ENCODE assay signal across 2 cellular contexts in the genomic region with DNA sequence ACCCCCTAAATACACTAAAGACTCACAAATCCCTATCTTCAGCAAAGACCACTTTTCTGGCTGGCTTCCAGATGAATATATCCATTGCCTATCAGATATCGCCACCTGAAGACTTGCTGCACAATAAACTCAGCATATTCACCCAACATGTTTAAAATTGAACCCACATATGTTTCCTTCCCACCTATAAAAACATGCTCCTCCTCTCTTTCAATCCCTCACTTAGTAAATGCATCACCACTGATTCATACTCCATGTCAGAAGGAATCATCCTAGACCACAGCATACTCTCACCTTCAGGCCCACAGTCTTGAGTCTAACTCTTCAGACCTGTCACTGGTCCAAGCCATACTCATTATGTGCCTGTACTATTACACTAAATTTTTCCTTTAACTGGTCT.
TF ChIP-seq lines count a peak whose summit lies in the region.

No MANE protein-coding gene starts in this region.

TF ChIP-seq in HepG2, 621 proteins besides CTCF, POLR2A, EP300 and RAD21:
- no peak for TF ChIP-seq KLF6 (CRISPR knock-in tag; IDR thresholded peaks at IDR 0.05)
- no peak for TF ChIP-seq RAD51 (IDR thresholded peaks at IDR 0.05; ENCODE audit: borderline replicate concordance)
- TF ChIP-seq ZNF207 (IDR thresholded peaks at IDR 0.05; ENCODE audit: borderline replicate concordance), result no peak
- TF ChIP-seq SIN3A (IDR thresholded peaks at IDR 0.05; ENCODE audit: borderline replicate concordance, low read depth, low read length), result 0 out of 2 replicates have a peak, but pooled peaks have one; percentile 28
- no peak for TF ChIP-seq NCOR1 (IDR thresholded peaks at IDR 0.05; ENCODE audit: borderline replicate concordance, low read length)
- TF ChIP-seq ZNF737 (CRISPR knock-in tag; IDR thresholded peaks at IDR 0.05; ENCODE audit: borderline replicate concordance), result no peak

TF ChIP-seq in HEK293T, 16 proteins besides CTCF, POLR2A, EP300 and RAD21:
- TF ChIP-seq L3MBTL2 (conservative IDR thresholded peaks at IDR 0.05) (no peak), ARNT (IDR thresholded peaks at IDR 0.05) (no peak), SUZ12 (IDR thresholded peaks at IDR 0.05) (no peak), SP1 (IDR thresholded peaks at IDR 0.05) (no peak), ELF4 (IDR thresholded peaks at IDR 0.05) (no peak), FOXK2 (IDR thresholded peaks at IDR 0.05) (no peak), BHLHE40 (IDR thresholded peaks at IDR 0.05; ENCODE audit: borderline replicate concordance) (no peak), FOXA1 (IDR thresholded peaks at IDR 0.05) (no peak), NFRKB (IDR thresholded peaks at IDR 0.05) (no peak), FOXM1 (IDR thresholded peaks at IDR 0.05; ENCODE audit: borderline replicate concordance) (no peak), TARDBP (IDR thresholded peaks at IDR 0.05) (no peak), LEF1 (IDR thresholded peaks at IDR 0.05; ENCODE audit: borderline replicate concordance) (no peak), ZNF384 (IDR thresholded peaks at IDR 0.05) (no peak)
